Comparison of ENCODE assay signal across 8 cellular contexts in the genomic region with DNA sequence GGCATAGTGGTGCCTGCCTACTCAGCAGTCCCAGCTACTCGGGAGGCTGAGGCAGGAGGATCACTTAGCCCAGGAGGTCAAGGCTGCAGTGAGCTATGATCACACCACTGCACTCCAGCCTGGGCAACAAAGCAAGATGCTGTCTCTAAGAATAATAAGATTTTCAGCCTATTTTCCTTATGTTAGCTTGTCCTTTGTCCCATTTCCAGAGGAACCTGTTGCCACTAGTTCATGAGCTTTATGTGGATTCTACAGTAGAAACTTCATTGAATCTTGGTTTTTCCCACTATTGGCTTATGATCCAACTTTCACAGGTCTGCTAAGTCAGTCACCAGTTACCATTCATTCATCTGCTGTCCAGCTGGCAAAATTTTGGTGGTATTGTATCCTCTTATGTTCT. TPM values are rescaled to one million over a fixed set of nuclear protein-coding genes. Genes with fewer than 3 reads are reported as not detected.
"Had no signal": no experiment of that assay in that cellular context is flagged by ENCODE, and none has a peak within 500 bp of the region (broad histone marks: within the 10 kb centered on the region; RNA-seq: fewer than 3 reads in every experiment).

No MANE protein-coding gene starts in this region.

- H3K4me3 ChIP-seq: GM12878 had no signal

- ATAC-seq: GM12878 had no signal

- FAIRE-seq: G401.6, GM12878, GM12891, GM12892, GM18507, GM19239 had no signal

- DNase-seq: GDM1, GF-D8 had no signal

RNA-seq across cellular contexts. Expression of a gene that starts 24.0 kb away (rescaled TPM):
- total RNA-seq: GM12878 had no signal
